ENCODE assay signal across 26 cellular contexts in the genomic region with DNA sequence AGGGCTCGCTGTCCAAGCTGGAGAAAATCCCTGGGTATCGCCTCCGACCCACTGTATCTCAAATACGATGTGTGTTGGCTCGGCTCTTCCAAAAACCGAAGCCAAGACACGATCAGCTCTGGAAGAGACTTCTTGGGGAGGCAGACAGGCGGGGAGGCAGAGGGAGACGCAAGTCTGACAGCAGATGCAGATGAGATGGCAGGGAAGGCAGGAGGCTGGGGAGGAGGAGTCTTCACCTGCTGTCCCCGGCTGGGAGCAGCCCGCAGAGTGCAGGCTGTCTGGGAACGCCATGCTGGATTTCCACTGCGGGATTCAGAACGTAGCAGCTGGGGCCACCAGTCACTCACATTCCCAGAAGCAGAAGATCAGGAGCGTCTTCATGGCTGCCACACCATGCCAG.
"Had no signal": no experiment of that assay in that cellular context is flagged by ENCODE, and none has a peak within 500 bp of the region (broad histone marks: within the 10 kb centered on the region; RNA-seq: fewer than 3 reads in every experiment).

No MANE protein-coding gene starts in this region.

- ATAC-seq: activated T-cell treated with anti-CD3 and anti-CD28 coated beads, Interleukin-2, amount 50 U/mL, for 72 hours; gastroesophageal sphincter; left cardiac atrium; naive thymus-derived CD8-positive, alpha-beta T cell; right lobe of liver; stimulated activated naive B cell treated with anti-CD40 and anti-IgM and Interleukin-4, amounts not matched to agents 10 μg/mL and 1 μg/mL and 100 μg/mL, for 72 hours had no signal

- H3K9me3 Mint-ChIP-seq: activated naive CD4-positive, alpha-beta T cell treated with anti-CD3 and anti-CD28 coated beads, Interleukin-2, amount 10 ng/mL, durations not matched to agents 7 days and 5 days; activated T-cell treated with anti-CD3 and anti-CD28 coated beads, Interleukin-2, amount 50 U/mL, for 72 hours; dendritic cell treated with granulocyte-macrophage colony-stimulating factor and Interleukin-4, amounts not matched to agents 40 ng/mL and 50 ng/mL, for 4 days; mesothelial cell of epicardium; T-helper 2 cell treated with Interferon-gamma antibody and Interleukin-4, amounts not matched to agents 5 μg/mL and 100 μg/mL, for 36 hours had no signal

- H3K27ac ChIP-seq: esophagus squamous epithelium, gastroesophageal sphincter, right lobe of liver, stomach, thyroid gland, upper lobe of left lung had no signal

- FAIRE-seq: astrocyte, keratinocyte, small intestine had no signal

- H3K4me3 Mint-ChIP-seq: activated naive CD4-positive, alpha-beta T cell treated with anti-CD3 and anti-CD28 coated beads, Interleukin-2, amount 10 ng/mL, durations not matched to agents 7 days and 5 days; activated T-cell treated with anti-CD3 and anti-CD28 coated beads, Interleukin-2, amount 50 U/mL, for 72 hours; dendritic cell treated with granulocyte-macrophage colony-stimulating factor and Interleukin-4, amounts not matched to agents 40 ng/mL and 50 ng/mL, for 4 days; mesothelial cell of epicardium; naive thymus-derived CD8-positive, alpha-beta T cell; stimulated activated naive B cell treated with anti-CD40 and anti-IgM and Interleukin-4, amounts not matched to agents 10 μg/mL and 1 μg/mL and 100 μg/mL, for 72 hours; T-helper 2 cell treated with Interferon-gamma antibody and Interleukin-4, amounts not matched to agents 5 μg/mL and 100 μg/mL, for 36 hours had no signal

- H3K4me1 ChIP-seq: right lobe of liver had no signal

- H3K4me3 ChIP-seq: esophagus squamous epithelium, gastroesophageal sphincter, right lobe of liver, stomach, thyroid gland, upper lobe of left lung had no signal

- H3K4me1 Mint-ChIP-seq: activated naive CD4-positive, alpha-beta T cell treated with anti-CD3 and anti-CD28 coated beads, Interleukin-2, amount 10 ng/mL, durations not matched to agents 7 days and 5 days; stimulated activated naive B cell treated with anti-CD40 and anti-IgM and Interleukin-4, amounts not matched to agents 10 μg/mL and 1 μg/mL and 100 μg/mL, for 72 hours had no signal

- H3K27ac Mint-ChIP-seq: activated naive CD4-positive, alpha-beta T cell treated with anti-CD3 and anti-CD28 coated beads, Interleukin-2, amount 10 ng/mL, durations not matched to agents 7 days and 5 days; activated T-cell treated with anti-CD3 and anti-CD28 coated beads, Interleukin-2, amount 50 U/mL, for 72 hours; dendritic cell treated with granulocyte-macrophage colony-stimulating factor and Interleukin-4, amounts not matched to agents 40 ng/mL and 50 ng/mL, for 4 days; mesothelial cell of epicardium; naive thymus-derived CD8-positive, alpha-beta T cell; stimulated activated naive B cell treated with anti-CD40 and anti-IgM and Interleukin-4, amounts not matched to agents 10 μg/mL and 1 μg/mL and 100 μg/mL, for 72 hours; T-helper 2 cell treated with Interferon-gamma antibody and Interleukin-4, amounts not matched to agents 5 μg/mL and 100 μg/mL, for 36 hours had no signal

- H3K36me3 Mint-ChIP-seq: activated naive CD4-positive, alpha-beta T cell treated with anti-CD3 and anti-CD28 coated beads, Interleukin-2, amount 10 ng/mL, durations not matched to agents 7 days and 5 days; naive thymus-derived CD8-positive, alpha-beta T cell; stimulated activated naive B cell treated with anti-CD40 and anti-IgM and Interleukin-4, amounts not matched to agents 10 μg/mL and 1 μg/mL and 100 μg/mL, for 72 hours had no signal

- H3K27me3 Mint-ChIP-seq: activated naive CD4-positive, alpha-beta T cell treated with anti-CD3 and anti-CD28 coated beads, Interleukin-2, amount 10 ng/mL, durations not matched to agents 7 days and 5 days; dendritic cell treated with granulocyte-macrophage colony-stimulating factor and Interleukin-4, amounts not matched to agents 40 ng/mL and 50 ng/mL, for 4 days had no signal

- H3K36me3 ChIP-seq: right lobe of liver had no signal

- DNase-seq: activated CD4-positive, alpha-beta T cell treated with anti-CD3 and anti-CD28 coated beads for 4 hours; activated CD4-positive, alpha-beta T cell treated with anti-CD3 and anti-CD28 coated beads, Interleukin-2, amount 50 U/mL, for 4 hours; activated naive CD4-positive, alpha-beta T cell treated with anti-CD3 and anti-CD28 coated beads, Interleukin-2, amount 10 ng/mL, durations not matched to agents 7 days and 5 days; activated T-cell treated with anti-CD3 and anti-CD28 coated beads for 4 hours; activated T-cell treated with anti-CD3 and anti-CD28 coated beads, Interleukin-2, amount 50 U/mL, for 72 hours; amniotic stem cell; central memory CD4-positive, alpha-beta T cell; esophagus squamous epithelium; head of caudate nucleus; hippocampal formation; left cardiac atrium; naive thymus-derived CD8-positive, alpha-beta T cell; right lobe of liver; small intestine; stimulated activated CD4-positive, alpha-beta T cell treated with anti-CD3 and anti-CD28 coated beads, Interleukin-1b, Interleukin-23, amount 100 ng/mL, for 48 hours; stimulated activated naive B cell treated with anti-CD40 and anti-IgM and Interleukin-4, amounts not matched to agents 10 μg/mL and 1 μg/mL and 100 μg/mL, for 72 hours; stomach; T-helper 1 cell; thyroid gland; upper lobe of left lung had no signal

- H3K27me3 ChIP-seq: esophagus squamous epithelium, gastroesophageal sphincter, right lobe of liver, stomach, thyroid gland, upper lobe of left lung had no signal

- H3K9me3 ChIP-seq: esophagus squamous epithelium, gastroesophageal sphincter, right lobe of liver, stomach, thyroid gland, upper lobe of left lung had no signal
